In the genomic region with DNA sequence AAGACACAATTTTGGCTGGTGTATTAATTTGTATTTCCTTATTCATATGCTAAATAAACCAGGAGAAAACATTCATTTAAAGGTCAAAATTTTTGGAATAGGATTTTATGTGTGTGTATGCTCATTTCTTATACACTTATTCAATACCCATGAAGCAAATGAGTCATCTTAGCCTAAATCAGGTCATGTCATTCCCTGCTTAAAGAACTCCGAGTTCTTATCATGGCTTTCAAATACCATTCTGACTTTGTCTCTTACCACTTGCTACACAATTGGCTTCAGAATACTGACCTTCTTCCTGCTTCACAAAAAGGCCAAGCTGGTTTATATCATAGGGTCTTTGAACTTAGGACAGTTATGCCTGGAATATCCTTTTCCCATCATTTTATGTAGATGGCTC, we compare ENCODE assay signal across 20 cellular contexts.
DNase-seq lines count a peak whose midpoint lies in the region; ATAC-seq, FAIRE-seq and TF ChIP-seq lines count a peak whose summit lies in the region.
"Had no signal": no experiment of that assay in that cellular context is flagged by ENCODE, and none has a peak within 500 bp of the region (broad histone marks: within the 10 kb centered on the region; RNA-seq: fewer than 3 reads in every experiment).

No MANE protein-coding gene starts in this region.

- no peak overlapping the region for H3K4ac ChIP-seq in neuronal stem cell (ENCODE audit: low read length)

- no peak overlapping the region for H2AK5ac ChIP-seq in neuronal stem cell (ENCODE audit: low read depth, low read length)

- no peak overlapping the region for H3K23ac ChIP-seq in neuronal stem cell (ENCODE audit: low read depth, low read length, poor library complexity)

- H3K27me3 Mint-ChIP-seq in HFFc6 (ENCODE audit: insufficient read depth) (no peaks in the 10 kb centered on the region; the same call in 1 of the 2 replicates), astrocyte (ENCODE audit: low read depth, unreplicated experiment) (no peaks in the 10 kb centered on the region)
- H3K27me3 Mint-ChIP-seq: activated CD4-positive, alpha-beta T cell treated with anti-CD3 and anti-CD28 coated beads, Interleukin-2, amount 10 ng/mL, durations not matched to agents 24 days and 14 days; CD8-positive, alpha-beta memory T cell had no signal

- TF ChIP-seq CTCF in HFFc6 (IDR thresholded peaks at IDR 0.05) = no peak
- no peak for TF ChIP-seq CTCF in astrocyte (IDR thresholded peaks at IDR 0.05; ENCODE audit: insufficient read depth, low read depth, low read length)
- TF ChIP-seq CTCF in foreskin fibroblast (IDR thresholded peaks at IDR 0.05; ENCODE audit: low read depth, low read length) = no peak

- no peak overlapping the region for H3K4me3 ChIP-seq in astrocyte (ENCODE audit: insufficient read depth, low read depth, low read length)
- H3K4me3 ChIP-seq in foreskin fibroblast (ENCODE audit: low read depth in 1 of 2, low read length in 2 of 2) = no peak overlapping the region
- no peak overlapping the region for H3K4me3 ChIP-seq in neuronal stem cell (ENCODE audit: low read length in 2 of 2)
- H3K4me3 ChIP-seq: ascending aorta, hepatocyte, sigmoid colon had no signal

- H3K9me3 Mint-ChIP-seq in HFFc6 = no peaks in the 10 kb centered on the region
- no peaks in the 10 kb centered on the region for H3K9me3 Mint-ChIP-seq in astrocyte (ENCODE audit: unreplicated experiment)
- H3K9me3 Mint-ChIP-seq: activated CD4-positive, alpha-beta T cell treated with anti-CD3 and anti-CD28 coated beads, Interleukin-2, amount 10 ng/mL, durations not matched to agents 24 days and 14 days had no signal

- WGBS in neuronal stem cell (ENCODE audit: extremely low coverage in 2 of 2, insufficient read length in 2 of 2, insufficient replicate concordance in 1 of 2), 2 donors = no CpG with 5 or more reads among the region's 1 CpG

- H2BK120ac ChIP-seq in neuronal stem cell (ENCODE audit: low read depth, low read length) = no peak overlapping the region

- H3K79me2 ChIP-seq in astrocyte (ENCODE audit: insufficient read depth, low read length) = no peaks in the 10 kb centered on the region
- H3K79me2 ChIP-seq: hepatocyte had no signal

- H3K36me3 ChIP-seq in astrocyte (ENCODE audit: insufficient read depth, low read length) = no peaks in the 10 kb centered on the region
- H3K36me3 ChIP-seq in neuronal stem cell (replicated peaks in 1 of 2; ENCODE audit: control insufficient read depth in 2 of 2, insufficient read depth in 2 of 2, low read length in 2 of 2) = no peaks in the 10 kb centered on the region
- H3K36me3 ChIP-seq: ascending aorta, sigmoid colon had no signal

- no peak overlapping the region for H4K91ac ChIP-seq in neuronal stem cell (ENCODE audit: low read depth, low read length, poor library complexity)

- H2BK5ac ChIP-seq in neuronal stem cell (ENCODE audit: low read length) = no peak overlapping the region

- DNase-seq in A172 (ENCODE audit: low spot score) (peak; percentile 43), HFFc6 (peak; percentile 43), astrocyte (ENCODE audit: low read depth) (peak; percentile 83), foreskin fibroblast (peak; percentile 46 to 66), NCI-H2171 treated with DMSO at 0.1 percent for 48 hours (lab: John Stamatoyannopoulos, UW) (no peak), neuronal stem cell (ENCODE audit: low spot score) (no peak), SK-N-DZ (ENCODE audit: low spot score) (no peak)
- DNase-seq: activated CD4-positive, alpha-beta T cell treated with anti-CD3 and anti-CD28 coated beads, Interleukin-2, amount 10 ng/mL, durations not matched to agents 24 days and 14 days; CD8-positive, alpha-beta memory T cell; dermis blood vessel endothelial cell; DMS79; kidney; NCI-H446; occipital lobe; sigmoid colon; stimulated activated CD4-positive, alpha-beta T cell treated with anti-CD3 and anti-CD28 coated beads, Interleukin-4, amount 100 ng/mL, for 1 hour; substantia nigra had no signal

- H3K4me3 Mint-ChIP-seq in HFFc6 (peak overlapping the region; percentile 22), astrocyte (ENCODE audit: unreplicated experiment) (no peak overlapping the region)
- H3K4me3 Mint-ChIP-seq: activated CD4-positive, alpha-beta T cell treated with anti-CD3 and anti-CD28 coated beads, Interleukin-2, amount 10 ng/mL, durations not matched to agents 24 days and 14 days; CD8-positive, alpha-beta memory T cell had no signal

- H3K4me1 ChIP-seq in astrocyte (ENCODE audit: insufficient read depth, low read length) (peaks cover 38% of the 10 kb centered on the region), neuronal stem cell (ENCODE audit: control insufficient read depth in 2 of 2, insufficient read depth in 1 of 2, low read depth in 1 of 2, low read length in 2 of 2) (no peaks in the 10 kb centered on the region)
- H3K4me1 ChIP-seq: ascending aorta, sigmoid colon had no signal

- H3K9ac ChIP-seq in astrocyte (ENCODE audit: low read length) (peak overlapping the region; percentile 29), neuronal stem cell (ENCODE audit: low read depth, low read length, poor library complexity) (no peak overlapping the region)

- no peaks in the 10 kb centered on the region for H4K20me1 ChIP-seq in astrocyte (ENCODE audit: insufficient read depth, low read length)

- no peak overlapping the region for H3K18ac ChIP-seq in neuronal stem cell (ENCODE audit: low read length)

- no peaks in the 10 kb centered on the region for H3K79me1 ChIP-seq in neuronal stem cell (ENCODE audit: low read depth, low read length)

- H2BK12ac ChIP-seq in neuronal stem cell (ENCODE audit: low read length) = no peak overlapping the region

- H3K9me3 ChIP-seq in astrocyte (ENCODE audit: insufficient read depth, low read depth, low read length) = no peaks in the 10 kb centered on the region
- H3K9me3 ChIP-seq in neuronal stem cell (replicated peaks in 1 of 2; ENCODE audit: control insufficient read depth in 2 of 2, insufficient read depth in 1 of 2, low read depth in 1 of 2, low read length in 2 of 2) = no peaks in the 10 kb centered on the region
- H3K9me3 ChIP-seq: ascending aorta, sigmoid colon had no signal

- no peak overlapping the region for H3K14ac ChIP-seq in neuronal stem cell (ENCODE audit: low read length)

- peak overlapping the region; percentile 14 for H3K4me2 ChIP-seq in astrocyte (ENCODE audit: low read length)
- no peak overlapping the region for H3K4me2 ChIP-seq in neuronal stem cell (ENCODE audit: insufficient read depth, low read length, poor library complexity, severe bottlenecking)
- H3K4me2 ChIP-seq: hepatocyte had no signal

- H3K36me3 Mint-ChIP-seq in HFFc6 (ENCODE audit: low read depth) (no peaks in the 10 kb centered on the region), astrocyte (ENCODE audit: low read depth, unreplicated experiment) (no peaks in the 10 kb centered on the region)
- H3K36me3 Mint-ChIP-seq: CD8-positive, alpha-beta memory T cell had no signal

- peaks cover 72% of the 10 kb centered on the region for H3K4me1 Mint-ChIP-seq in HFFc6 (ENCODE audit: low read depth)
- H3K4me1 Mint-ChIP-seq in astrocyte (ENCODE audit: low read depth, unreplicated experiment) = peaks cover 47% of the 10 kb centered on the region
- H3K4me1 Mint-ChIP-seq: activated CD4-positive, alpha-beta T cell treated with anti-CD3 and anti-CD28 coated beads, Interleukin-2, amount 10 ng/mL, durations not matched to agents 24 days and 14 days; CD8-positive, alpha-beta memory T cell had no signal

- H3K27ac Mint-ChIP-seq in HFFc6 (peak overlapping the region; percentile 84), astrocyte (ENCODE audit: unreplicated experiment) (peak overlapping the region; percentile 77)
- H3K27ac Mint-ChIP-seq: activated CD4-positive, alpha-beta T cell treated with anti-CD3 and anti-CD28 coated beads, Interleukin-2, amount 10 ng/mL, durations not matched to agents 24 days and 14 days; CD8-positive, alpha-beta memory T cell had no signal

- H3K27me3 ChIP-seq in astrocyte (ENCODE audit: insufficient read depth, low read length) (no peaks in the 10 kb centered on the region), neuronal stem cell (ENCODE audit: control insufficient read depth in 3 of 3, insufficient read depth in 3 of 3, low read depth in 1 of 3, low read length in 3 of 3) (no peaks in the 10 kb centered on the region)
- H3K27me3 ChIP-seq: ascending aorta, hepatocyte, sigmoid colon had no signal

- no peak overlapping the region for H2AFZ ChIP-seq in astrocyte (ENCODE audit: low read depth, low read length)
- no peak overlapping the region for H2AFZ ChIP-seq in neuronal stem cell (ENCODE audit: low read length)
- H2AFZ ChIP-seq: hepatocyte had no signal

- H2BK15ac ChIP-seq in neuronal stem cell (ENCODE audit: low read length) = no peak overlapping the region

- ATAC-seq in GM18520 (IDR thresholded peaks at IDR 0.05; ENCODE audit: unreplicated experiment) = no peak

- peak overlapping the region; percentile 71 for H3K27ac ChIP-seq in astrocyte (ENCODE audit: low read depth, low read length)
- H3K27ac ChIP-seq in neuronal stem cell (replicated peaks; ENCODE audit: low read length) = no peak overlapping the region
- H3K27ac ChIP-seq: ascending aorta, hepatocyte, sigmoid colon had no signal

- FAIRE-seq in astrocyte (lab: Jason Lieb, UNC) = peak; percentile 85
- FAIRE-seq: kidney had no signal

- H4K8ac ChIP-seq in neuronal stem cell (ENCODE audit: low read depth, low read length) = no peak overlapping the region

Comparison
In these comparisons a context has a peak if more than half of its experiments do, and no peak if none do; other contexts are left out.
1. DNase-seq: peak in A172 (single experiment), HFFc6 (single experiment), astrocyte (single experiment) and foreskin fibroblast (2 of 2); none in NCI-H2171 treated with DMSO at 0.1 percent for 48 hours (single experiment), neuronal stem cell (single experiment) and SK-N-DZ (single experiment).